ENCODE assay signal across 10 cellular contexts in genomic region chr20:49287555-49288249, GRCh38. TPM values are rescaled to one million over a fixed set of nuclear protein-coding genes. Genes with fewer than 3 reads are reported as not detected.
A peak's percentile ranks its signal among the peaks of the same experiment; 100 is the strongest.
DNase-seq lines count a peak whose midpoint lies in the region; ATAC-seq and TF ChIP-seq lines count a peak whose summit lies in the region.
"Had no signal": no experiment of that assay in that cellular context is flagged by ENCODE, and none has a peak within 500 bp of the region (broad histone marks: within the 10 kb centered on the region; RNA-seq: fewer than 3 reads in every experiment).

No MANE protein-coding gene starts in this region.

- DNase-seq in activated T-cell treated with anti-CD3 and anti-CD28 coated beads, Interleukin-2, amount 50 U/mL, for 4 hours: no peak
- no peak for DNase-seq in activated T-cell treated with anti-CD3 and anti-CD28 coated beads, Interleukin-2, amount 50 U/mL, for 1 hour
- DNase-seq in fibroblast of lung (ENCODE audit: low read depth in 2 of 2) (peak; percentile 73 to 82), left ventricle myocardium superior (no peak), NCI-H1694 (lab: John Stamatoyannopoulos, UW) (no peak)
- no peak for DNase-seq in stimulated activated naive CD8-positive, alpha-beta T cell treated with anti-CD3 and anti-CD28 coated beads, Interleukin-15, amount 100 ng/mL, for 72 hours
- DNase-seq: activated CD4-positive, alpha-beta T cell treated with anti-CD3 and anti-CD28 coated beads for 1 hour had no signal

- no peak overlapping the region for H3K9ac ChIP-seq in fibroblast of lung (ENCODE audit: insufficient read depth, low read length)

- no peak overlapping the region for H3K4me2 ChIP-seq in fibroblast of lung (ENCODE audit: extremely low read depth, insufficient read depth, low read length)

- H3K36me3 ChIP-seq in fibroblast of lung (ENCODE audit: control insufficient read depth, insufficient read depth, low read length): peaks cover 44% of the 10 kb centered on the region

- H3K9me3 Mint-ChIP-seq in activated T-cell treated with anti-CD3 and anti-CD28 coated beads, Interleukin-2, amount 50 U/mL, for 4 hours: peaks cover 34% of the 10 kb centered on the region
- peaks cover 6 to 20% of the 10 kb centered on the region in 2 donors for H3K9me3 Mint-ChIP-seq in stimulated activated naive CD8-positive, alpha-beta T cell treated with anti-CD3 and anti-CD28 coated beads, Interleukin-15, amount 100 ng/mL, for 72 hours

- H3K79me2 ChIP-seq in fibroblast of lung (ENCODE audit: control insufficient read depth, insufficient read depth, low read length): peaks cover 50% of the 10 kb centered on the region

- H3K4me1 Mint-ChIP-seq in activated T-cell treated with anti-CD3 and anti-CD28 coated beads, Interleukin-2, amount 50 U/mL, for 4 hours (ENCODE audit: low read depth): peaks cover 46% of the 10 kb centered on the region
- peaks cover 63% of the 10 kb centered on the region for H3K4me1 Mint-ChIP-seq in stimulated activated naive CD8-positive, alpha-beta T cell treated with anti-CD3 and anti-CD28 coated beads, Interleukin-15, amount 100 ng/mL, for 72 hours

- H3K4me3 ChIP-seq in fibroblast of lung (replicated peaks in 1 of 4; ENCODE audit: control extremely low read depth in 1 of 4, insufficient read depth in 1 of 4, low read depth in 3 of 4, low read length in 4 of 4): no peak overlapping the region
- H3K4me3 ChIP-seq: skin epidermis had no signal

- no peak overlapping the region for H2AFZ ChIP-seq in fibroblast of lung (ENCODE audit: low read length)

- peak overlapping the region; percentile 50 to 81 for H3K27ac Mint-ChIP-seq in stimulated activated naive CD8-positive, alpha-beta T cell treated with anti-CD3 and anti-CD28 coated beads, Interleukin-15, amount 100 ng/mL, for 72 hours

- intact Hi-C loops in left ventricle myocardium superior (cut with micrococcal nuclease): no loop called here

- TF ChIP-seq CTCF in fibroblast of lung (conservative IDR thresholded peaks at IDR 0.05 in 1 of 2, IDR thresholded peaks at IDR 0.05 in 1 of 2; ENCODE audit: low read depth in 1 of 2, low read length in 2 of 2): no peak

- peak; percentile 0 to 2 for ATAC-seq in activated T-cell treated with anti-CD3 and anti-CD28 coated beads, Interleukin-2, amount 50 U/mL, for 4 hours
- ATAC-seq in SK-N-SH treated with all-trans-retinoic acid at 6 μM for 48 hours (peak; percentile 2; the same call in 1 of the 3 replicates), left ventricle myocardium superior (no peak), GM21723 (IDR thresholded peaks at IDR 0.05; ENCODE audit: unreplicated experiment) (no peak)
- no peak for ATAC-seq in stimulated activated naive CD8-positive, alpha-beta T cell treated with anti-CD3 and anti-CD28 coated beads, Interleukin-15, amount 100 ng/mL, for 72 hours

- peak overlapping the region; percentile 48 for H3K27ac ChIP-seq in fibroblast of lung (ENCODE audit: insufficient read depth, low read length)
- H3K27ac ChIP-seq: skin epidermis had no signal

- H3K36me3 Mint-ChIP-seq in activated T-cell treated with anti-CD3 and anti-CD28 coated beads, Interleukin-2, amount 50 U/mL, for 4 hours (ENCODE audit: insufficient read depth): peaks cover 89% of the 10 kb centered on the region

- H4K20me1 ChIP-seq in fibroblast of lung (ENCODE audit: control insufficient read depth, extremely low read depth, insufficient read depth, low read length): peaks cover 9% of the 10 kb centered on the region

- no peaks in the 10 kb centered on the region for H3K27me3 ChIP-seq in fibroblast of lung (ENCODE audit: control insufficient read depth, insufficient read depth, low read length)

- peaks cover 7% of the 10 kb centered on the region for H3K9me3 ChIP-seq in fibroblast of lung (ENCODE audit: control insufficient read depth, insufficient read depth, low read depth, low read length)

- H3K27me3 Mint-ChIP-seq in activated T-cell treated with anti-CD3 and anti-CD28 coated beads, Interleukin-2, amount 50 U/mL, for 4 hours (ENCODE audit: low read depth): no peaks in the 10 kb centered on the region
- H3K27me3 Mint-ChIP-seq in stimulated activated naive CD8-positive, alpha-beta T cell treated with anti-CD3 and anti-CD28 coated beads, Interleukin-15, amount 100 ng/mL, for 72 hours: no peaks in the 10 kb centered on the region

- peaks cover 6% of the 10 kb centered on the region for H3K4me1 ChIP-seq in fibroblast of lung (ENCODE audit: control insufficient read depth, extremely low read depth, insufficient read depth, low read length)

- H3K4me3 Mint-ChIP-seq in activated T-cell treated with anti-CD3 and anti-CD28 coated beads, Interleukin-2, amount 50 U/mL, for 4 hours: peak overlapping the region; percentile 99
- H3K4me3 Mint-ChIP-seq in stimulated activated naive CD8-positive, alpha-beta T cell treated with anti-CD3 and anti-CD28 coated beads, Interleukin-15, amount 100 ng/mL, for 72 hours: no peak overlapping the region

TF ChIP-seq in SK-N-SH treated with all-trans-retinoic acid at 6 μM for 48 hours, 23 proteins besides CTCF, POLR2A, EP300 and RAD21:
- TF ChIP-seq SNAI2 (CRISPR knock-in tag; IDR thresholded peaks at IDR 0.05) (no peak), ZNF8 (CRISPR knock-in tag; IDR thresholded peaks at IDR 0.05) (no peak), CSDC2 (CRISPR knock-in tag; IDR thresholded peaks at IDR 0.05) (no peak), GLIS3 (CRISPR knock-in tag; IDR thresholded peaks at IDR 0.05) (no peak), TSHZ2 (CRISPR knock-in tag; IDR thresholded peaks at IDR 0.05) (no peak), BACH2 (CRISPR knock-in tag; IDR thresholded peaks at IDR 0.05; ENCODE audit: borderline replicate concordance) (no peak), ZFP30 (CRISPR knock-in tag; IDR thresholded peaks at IDR 0.05) (no peak), ISL1 (CRISPR knock-in tag; IDR thresholded peaks at IDR 0.05) (no peak), ZC3H10 (CRISPR knock-in tag; IDR thresholded peaks at IDR 0.05) (no peak), ESRRG (CRISPR knock-in tag; IDR thresholded peaks at IDR 0.05) (no peak), PATZ1 (CRISPR knock-in tag; IDR thresholded peaks at IDR 0.05; ENCODE audit: borderline replicate concordance) (no peak)
- TF ChIP-seq, protein P1, sequence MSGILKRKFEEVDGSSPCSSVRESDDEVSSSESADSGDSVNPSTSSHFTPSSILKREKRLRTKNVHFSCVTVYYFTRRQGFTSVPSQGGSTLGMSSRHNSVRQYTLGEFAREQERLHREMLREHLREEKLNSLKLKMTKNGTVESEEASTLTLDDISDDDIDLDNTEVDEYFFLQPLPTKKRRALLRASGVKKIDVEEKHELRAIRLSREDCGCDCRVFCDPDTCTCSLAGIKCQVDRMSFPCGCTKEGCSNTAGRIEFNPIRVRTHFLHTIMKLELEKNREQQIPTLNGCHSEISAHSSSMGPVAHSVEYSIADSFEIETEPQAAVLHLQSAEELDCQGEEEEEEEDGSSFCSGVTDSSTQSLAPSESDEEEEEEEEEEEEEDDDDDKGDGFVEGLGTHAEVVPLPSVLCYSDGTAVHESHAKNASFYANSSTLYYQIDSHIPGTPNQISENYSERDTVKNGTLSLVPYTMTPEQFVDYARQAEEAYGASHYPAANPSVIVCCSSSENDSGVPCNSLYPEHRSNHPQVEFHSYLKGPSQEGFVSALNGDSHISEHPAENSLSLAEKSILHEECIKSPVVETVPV (CRISPR knock-in tag; IDR thresholded peaks at IDR 0.05): no peak
TF ChIP-seq in SK-N-SH treated with all-trans-retinoic acid at 6 μM for 48 hours: peak in this region for 0.

RNA-seq across cellular contexts. Expression of gene ZNFX1, which starts 9.8 kb away (rescaled TPM):
- 10 to 100 TPM; 52.5 to 69.2 (median 56.4) TPM for total RNA-seq in activated T-cell treated with anti-CD3 and anti-CD28 coated beads, Interleukin-2, amount 50 U/mL, for 4 hours
- total RNA-seq in fibroblast of lung: 29.5 and 46.2 TPM in 2 replicates
- 13.7 and 13.9 TPM in 2 replicates for polyA plus RNA-seq in fibroblast of lung
- 27.4 and 33.1 TPM in 2 replicates for polyA plus RNA-seq in fibroblast of lung (2012)
- 99.6 and 104 TPM in 2 replicates for polyA minus RNA-seq in fibroblast of lung (ENCODE audit: low replicate concordance)
- 20.6 TPM for total RNA-seq in left ventricle myocardium superior

Comparison
In these comparisons a context has a peak if more than half of its experiments do, and no peak if none do; other contexts are left out.
1. ATAC-seq: peak in activated T-cell treated with anti-CD3 and anti-CD28 coated beads, Interleukin-2, amount 50 U/mL, for 4 hours (2 of 2) and SK-N-SH treated with all-trans-retinoic acid at 6 μM for 48 hours (single experiment); none in stimulated activated naive CD8-positive, alpha-beta T cell treated with anti-CD3 and anti-CD28 coated beads, Interleukin-15, amount 100 ng/mL, for 72 hours (single experiment), left ventricle myocardium superior (single experiment) and GM21723 (single experiment).
2. DNase-seq: peak in fibroblast of lung (2 of 2); none in activated T-cell treated with anti-CD3 and anti-CD28 coated beads, Interleukin-2, amount 50 U/mL, for 4 hours (single experiment), activated T-cell treated with anti-CD3 and anti-CD28 coated beads, Interleukin-2, amount 50 U/mL, for 1 hour (single experiment), stimulated activated naive CD8-positive, alpha-beta T cell treated with anti-CD3 and anti-CD28 coated beads, Interleukin-15, amount 100 ng/mL, for 72 hours (0 of 2), left ventricle myocardium superior (single experiment) and NCI-H1694 (single experiment).